ENCODE assay signal across 1 cellular context in genomic region chr7:35817930-35818329, GRCh38.
TF ChIP-seq lines count a peak whose summit lies in the region.

No MANE protein-coding gene starts in this region.

TF ChIP-seq in K562, 482 proteins besides CTCF, POLR2A, EP300 and RAD21:
- no peak for TF ChIP-seq ZFP36 (IDR thresholded peaks at IDR 0.05; ENCODE audit: low read depth, low read length, partially characterized antibody)
- TF ChIP-seq CSDE1 (IDR thresholded peaks at IDR 0.05): no peak
- no peak for TF ChIP-seq SMAD2 (IDR thresholded peaks at IDR 0.05; ENCODE audit: low read depth, low read length)
- no peak for TF ChIP-seq GATAD2B (IDR thresholded peaks at IDR 0.05; ENCODE audit: borderline replicate concordance)
- TF ChIP-seq HDAC6 (IDR thresholded peaks at IDR 0.05; ENCODE audit: low read depth, low read length): no peak
- no peak for TF ChIP-seq TCF3 (CRISPR knock-in tag; IDR thresholded peaks at IDR 0.05)
- no peak for TF ChIP-seq HMG20B (CRISPR knock-in tag; IDR thresholded peaks at IDR 0.05)
- no peak for TF ChIP-seq SPI1 (IDR thresholded peaks at IDR 0.05; ENCODE audit: borderline replicate concordance, low read depth, low read length)
- no peak for TF ChIP-seq ZNF407 (IDR thresholded peaks at IDR 0.05; ENCODE audit: low read depth)
- no peak for TF ChIP-seq CBX5 (IDR thresholded peaks at IDR 0.05; ENCODE audit: borderline replicate concordance, low read depth)
- no peak for TF ChIP-seq TOE1 (IDR thresholded peaks at IDR 0.05; ENCODE audit: borderline replicate concordance)
- TF ChIP-seq TOE1 (CRISPR knock-in tag; IDR thresholded peaks at IDR 0.05; ENCODE audit: borderline replicate concordance, low read depth): no peak
- no peak for TF ChIP-seq NCOA6 (IDR thresholded peaks at IDR 0.05)
- no peak for TF ChIP-seq ZNF77 (CRISPR knock-in tag; IDR thresholded peaks at IDR 0.05)
- no peak for TF ChIP-seq TFAM (CRISPR knock-in tag; conservative IDR thresholded peaks at IDR 0.05)
- TF ChIP-seq ZNF717 (CRISPR knock-in tag; IDR thresholded peaks at IDR 0.05): no peak
